ENCODE assay signal across 1 cellular context in the genomic region with DNA sequence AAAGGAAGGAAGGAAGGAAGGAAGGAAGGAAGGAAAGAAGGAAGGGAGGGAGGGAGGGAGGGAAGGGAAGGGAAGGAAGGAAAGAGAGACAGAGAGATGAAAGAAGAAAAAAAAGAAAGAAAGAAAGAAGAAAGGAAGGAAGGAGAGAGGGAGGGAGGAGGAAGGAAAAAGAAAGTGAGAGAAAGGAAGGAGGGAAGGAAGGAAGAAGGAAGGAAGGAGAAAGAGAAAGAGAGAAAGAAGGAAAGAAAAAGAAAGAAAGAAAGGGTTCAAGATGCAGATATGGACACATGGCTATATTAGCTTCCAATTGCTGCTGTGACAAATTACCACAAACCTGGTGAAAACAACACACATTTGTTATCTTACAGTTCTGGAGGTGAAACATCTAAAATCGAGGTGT.
TF ChIP-seq lines count a peak whose summit lies in the region.

No MANE protein-coding gene starts in this region.

TF ChIP-seq in HepG2, 621 proteins besides CTCF, POLR2A, EP300 and RAD21 (continued from another document):
- TF ChIP-seq, protein P1, sequence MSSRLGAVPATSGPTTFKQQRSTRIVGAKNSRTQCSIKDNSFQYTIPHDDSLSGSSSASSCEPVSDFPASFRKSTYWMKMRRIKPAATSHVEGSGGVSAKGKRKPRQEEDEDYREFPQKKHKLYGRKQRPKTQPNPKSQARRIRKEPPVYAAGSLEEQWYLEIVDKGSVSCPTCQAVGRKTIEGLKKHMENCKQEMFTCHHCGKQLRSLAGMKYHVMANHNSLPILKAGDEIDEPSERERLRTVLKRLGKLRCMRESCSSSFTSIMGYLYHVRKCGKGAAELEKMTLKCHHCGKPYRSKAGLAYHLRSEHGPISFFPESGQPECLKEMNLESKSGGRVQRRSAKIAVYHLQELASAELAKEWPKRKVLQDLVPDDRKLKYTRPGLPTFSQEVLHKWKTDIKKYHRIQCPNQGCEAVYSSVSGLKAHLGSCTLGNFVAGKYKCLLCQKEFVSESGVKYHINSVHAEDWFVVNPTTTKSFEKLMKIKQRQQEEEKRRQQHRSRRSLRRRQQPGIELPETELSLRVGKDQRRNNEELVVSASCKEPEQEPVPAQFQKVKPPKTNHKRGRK (CRISPR knock-in tag; IDR thresholded peaks at IDR 0.05) = peak; percentile 84; the same call in 1 of the 2 replicates
